8 cellular contexts compared by ENCODE assay signal in genomic region chr4:77076889-77077635, GRCh38. TPM values are rescaled to one million over a fixed set of nuclear protein-coding genes. Genes with fewer than 3 reads are reported as not detected.
DNase-seq lines count a peak whose midpoint lies in the region; ATAC-seq and TF ChIP-seq lines count a peak whose summit lies in the region.

No MANE protein-coding gene starts in this region.

- H3K27me3 Mint-ChIP-seq in activated T-cell treated with anti-CD3 and anti-CD28 coated beads, Interleukin-2, amount 50 U/mL, for 72 hours (ENCODE audit: low read depth), result no peaks in the 10 kb centered on the region
- H3K27me3 Mint-ChIP-seq in activated T-cell treated with anti-CD3 and anti-CD28 coated beads, Interleukin-2, amount 50 U/mL, for 4 hours (ENCODE audit: low read depth), result no peaks in the 10 kb centered on the region
- H3K27me3 Mint-ChIP-seq in activated naive CD8-positive, alpha-beta T cell, result no peaks in the 10 kb centered on the region

- ATAC-seq in activated T-cell treated with anti-CD3 and anti-CD28 coated beads, Interleukin-2, amount 50 U/mL, for 72 hours (replicated peaks in 1 of 2), result no peak
- no peak for ATAC-seq in activated T-cell treated with anti-CD3 and anti-CD28 coated beads, Interleukin-2, amount 50 U/mL, for 4 hours

- peaks cover 0 to 2% of the 10 kb centered on the region in 2 donors for H3K36me3 Mint-ChIP-seq in activated T-cell treated with anti-CD3 and anti-CD28 coated beads, Interleukin-2, amount 50 U/mL, for 72 hours (ENCODE audit: insufficient read depth in 2 of 2)
- no peaks in the 10 kb centered on the region for H3K36me3 Mint-ChIP-seq in activated T-cell treated with anti-CD3 and anti-CD28 coated beads, Interleukin-2, amount 50 U/mL, for 4 hours (ENCODE audit: insufficient read depth)
- H3K36me3 Mint-ChIP-seq in activated naive CD8-positive, alpha-beta T cell, result peaks cover 2% of the 10 kb centered on the region

- H3K4me3 Mint-ChIP-seq in activated T-cell treated with anti-CD3 and anti-CD28 coated beads, Interleukin-2, amount 50 U/mL, for 72 hours, result no peak overlapping the region
- H3K4me3 Mint-ChIP-seq in activated T-cell treated with anti-CD3 and anti-CD28 coated beads, Interleukin-2, amount 50 U/mL, for 4 hours, result no peak overlapping the region
- peak overlapping the region; percentile 97 for H3K4me3 Mint-ChIP-seq in activated naive CD8-positive, alpha-beta T cell

- H3K27ac ChIP-seq in liver (ENCODE audit: low read depth in 1 of 2, low read length in 2 of 2) (peak overlapping the region; percentile 92 to 99), tibial artery (peak overlapping the region; percentile 96 to 100)

- peak in 1 of 2 donors; percentile 2 for DNase-seq in activated T-cell treated with anti-CD3 and anti-CD28 coated beads, Interleukin-2, amount 50 U/mL, for 72 hours
- DNase-seq in activated T-cell treated with anti-CD3 and anti-CD28 coated beads, Interleukin-2, amount 50 U/mL, for 4 hours, result no peak
- DNase-seq in tibial artery (no peak), amniotic stem cell (lab: John Stamatoyannopoulos, UW) (no peak), inferior parietal cortex (ENCODE audit: extremely low spot score) (no peak), NCI-H1092 (lab: John Stamatoyannopoulos, UW) (no peak)

- H3K4me3 ChIP-seq in liver (ENCODE audit: low read depth in 1 of 3, low read length in 3 of 3) (peak overlapping the region; percentile 80 to 96 (median 91)), tibial artery (peak overlapping the region; percentile 77 to 100)

- TF ChIP-seq CTCF in liver (IDR thresholded peaks at IDR 0.05; ENCODE audit: low read depth, low read length, missing input control) (no peak), tibial artery (IDR thresholded peaks at IDR 0.05) (no peak)

- TF ChIP-seq RAD21 in liver (IDR thresholded peaks at IDR 0.05), result no peak

- H3K36me3 ChIP-seq in liver (ENCODE audit: control insufficient read depth in 4 of 4, insufficient read depth in 3 of 4, low read depth in 1 of 4, low read length in 3 of 4) (no peaks in the 10 kb centered on the region), tibial artery (no peaks in the 10 kb centered on the region)

- peak overlapping the region; percentile 98 for H3K27ac Mint-ChIP-seq in activated T-cell treated with anti-CD3 and anti-CD28 coated beads, Interleukin-2, amount 50 U/mL, for 72 hours
- H3K27ac Mint-ChIP-seq in activated naive CD8-positive, alpha-beta T cell, result peak overlapping the region; percentile 100

- H3K9ac ChIP-seq in liver (ENCODE audit: low read depth in 1 of 2, low read length in 2 of 2), result peak overlapping the region; percentile 91 to 100

- intact Hi-C loops in tibial artery (cut with DNase I; ENCODE audit: low total_unique reads), result loop anchor here (5.0 to 10.0 kb wide), 2 partner anchors 80 to 322 kb away; partner anchors contain the start of gene CCNG2

- peaks cover 36% of the 10 kb centered on the region for H3K4me1 Mint-ChIP-seq in activated T-cell treated with anti-CD3 and anti-CD28 coated beads, Interleukin-2, amount 50 U/mL, for 72 hours (ENCODE audit: low read depth)
- peaks cover 32% of the 10 kb centered on the region for H3K4me1 Mint-ChIP-seq in activated T-cell treated with anti-CD3 and anti-CD28 coated beads, Interleukin-2, amount 50 U/mL, for 4 hours (ENCODE audit: low read depth)
- peaks cover 42% of the 10 kb centered on the region for H3K4me1 Mint-ChIP-seq in activated naive CD8-positive, alpha-beta T cell (ENCODE audit: low read depth)

- no peaks in the 10 kb centered on the region for H3K9me3 Mint-ChIP-seq in activated T-cell treated with anti-CD3 and anti-CD28 coated beads, Interleukin-2, amount 50 U/mL, for 72 hours
- no peaks in the 10 kb centered on the region for H3K9me3 Mint-ChIP-seq in activated T-cell treated with anti-CD3 and anti-CD28 coated beads, Interleukin-2, amount 50 U/mL, for 4 hours
- H3K9me3 Mint-ChIP-seq in activated naive CD8-positive, alpha-beta T cell (ENCODE audit: low read depth), result no peaks in the 10 kb centered on the region

- H3K27me3 ChIP-seq in liver (ENCODE audit: control insufficient read depth in 4 of 4, insufficient read depth in 4 of 4, low read length in 3 of 4) (no peaks in the 10 kb centered on the region), tibial artery (no peaks in the 10 kb centered on the region)

- WGBS in liver, result 86% methylated on average over 10 of the region's 10 CpGs

- peaks cover 4 to 26% (median 24%) of the 10 kb centered on the region in 4 donors for H3K4me1 ChIP-seq in liver (ENCODE audit: control insufficient read depth in 4 of 4, insufficient read depth in 4 of 4, low read length in 3 of 4)
- peaks cover 0 to 29% (median 11%) of the 10 kb centered on the region in 4 donors for H3K4me1 ChIP-seq in tibial artery

- H3K9me3 ChIP-seq in liver (ENCODE audit: control insufficient read depth in 4 of 4, low read length in 3 of 4), result no peaks in the 10 kb centered on the region
- H3K9me3 ChIP-seq in tibial artery, result no peaks in the 10 kb centered on the region

TF ChIP-seq in liver, 16 proteins besides CTCF, POLR2A, EP300 and RAD21:
- no peak for TF ChIP-seq FOXA2 (IDR thresholded peaks at IDR 0.05)
- no peak for TF ChIP-seq EGR1 (IDR thresholded peaks at IDR 0.05; ENCODE audit: low read depth in 2 of 2)
- no peak for TF ChIP-seq GABPA (IDR thresholded peaks at IDR 0.05 in 1 of 2, conservative IDR thresholded peaks at IDR 0.05 in 1 of 2)
TF ChIP-seq in liver: peak in this region for 0.

RNA-seq across cellular contexts. Expression of gene CCNI, which starts 1.3 kb away (rescaled TPM):
- total RNA-seq in activated T-cell treated with anti-CD3 and anti-CD28 coated beads, Interleukin-2, amount 50 U/mL, for 72 hours, result 100 to 1,000 TPM; 301 to 343 TPM
- total RNA-seq in activated T-cell treated with anti-CD3 and anti-CD28 coated beads, Interleukin-2, amount 50 U/mL, for 4 hours, result 100 to 1,000 TPM; 108 to 123 (median 114) TPM
- 10 to 100 TPM; 36.2 to 82.1 TPM for total RNA-seq in liver
- polyA plus RNA-seq in liver, result 10 to 100 TPM; 42.5 to 87.5 TPM
